Comparison of ENCODE assay signal across 8 cellular contexts in the genomic region with DNA sequence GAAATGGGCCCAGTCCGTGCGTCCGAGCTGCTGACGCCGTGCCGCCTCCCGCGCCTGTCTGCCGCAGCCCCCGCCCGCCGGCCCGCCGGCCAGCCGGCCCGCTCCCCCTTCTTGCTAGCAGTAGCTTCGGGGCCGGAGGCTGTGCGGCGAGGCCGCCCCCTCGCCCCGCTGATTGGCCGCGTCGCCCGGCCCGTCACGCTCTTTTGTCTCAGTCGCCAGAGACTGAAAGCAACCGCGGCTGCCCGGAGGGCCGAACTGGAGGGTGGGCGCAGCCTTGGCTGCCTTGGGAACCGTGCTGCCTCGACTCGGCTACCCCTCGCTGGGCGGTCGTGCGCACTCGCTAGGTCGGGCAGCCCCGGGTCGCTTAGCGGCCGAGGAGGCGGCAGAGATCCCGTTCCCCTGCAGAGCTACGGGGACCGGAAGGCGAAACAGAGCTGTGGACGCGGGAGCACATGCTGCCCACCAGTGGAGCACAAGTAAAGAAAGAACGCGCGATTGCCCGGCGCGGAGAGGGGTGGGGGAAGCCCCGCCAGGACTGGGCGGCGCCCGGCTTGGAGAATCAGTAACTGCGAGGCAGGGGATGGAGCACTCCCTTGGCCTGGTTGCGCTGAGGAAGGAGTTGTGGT. TPM values are rescaled to one million over a fixed set of nuclear protein-coding genes. Genes with fewer than 3 reads are reported as not detected.
DNase-seq lines count a peak whose midpoint lies in the region; ATAC-seq and TF ChIP-seq lines count a peak whose summit lies in the region.

A gene (plus strand): TSS at position 198 of the 626 bp plus-strand sequence. CDS start 1,589 bp downstream, outside the sequence.

- H3K27me3 ChIP-seq in SJCRH30 (no peaks in the 10 kb centered on the region), left ventricle myocardium inferior (ENCODE audit: low read depth) (no peaks in the 10 kb centered on the region)

- peaks cover 4% of the 10 kb centered on the region; the same call in 1 of the 2 replicates for H3K4me1 ChIP-seq in ES-I3 (ENCODE audit: insufficient read depth, low read length)
- H3K4me1 ChIP-seq in SJCRH30: no peaks in the 10 kb centered on the region
- peaks cover 7% of the 10 kb centered on the region for H3K4me1 ChIP-seq in left ventricle myocardium inferior

- DNase-seq in HuH-7.5 (ENCODE audit: low spot score) (peak; percentile 23), SJCRH30 (peak; percentile 42 to 51), amygdala (lab: John Stamatoyannopoulos, UW) (peak in 47 of 56 donors; percentile 2 to 69 (median 33)), left ventricle myocardium inferior (peak; percentile 38), posterior cingulate gyrus (peak; percentile 19 to 94 (median 55)), MV-4-11 (lab: John Stamatoyannopoulos, UW) (no peak)

- peak; percentile 56 for ATAC-seq in GM21576 (IDR thresholded peaks at IDR 0.05; ENCODE audit: unreplicated experiment)

- H3K36me3 ChIP-seq in ES-I3 (ENCODE audit: insufficient read depth, low read length) (no peaks in the 10 kb centered on the region), SJCRH30 (no peaks in the 10 kb centered on the region), left ventricle myocardium inferior (no peaks in the 10 kb centered on the region)

- H3K9me3 ChIP-seq in ES-I3 (ENCODE audit: control insufficient read depth, insufficient read depth, low read length) (no peaks in the 10 kb centered on the region), SJCRH30 (replicated peaks) (no peaks in the 10 kb centered on the region), left ventricle myocardium inferior (replicated peaks) (no peaks in the 10 kb centered on the region)

- TF ChIP-seq CTCF in left ventricle myocardium inferior (IDR thresholded peaks at IDR 0.05; ENCODE audit: borderline replicate concordance): no peak

- peak within 1 kb of the TSS; percentile 87 for H3K9ac ChIP-seq in ES-I3 (ENCODE audit: low read depth, low read length)

- intact Hi-C loops in left ventricle myocardium inferior (cut with micrococcal nuclease) (no loop called here), posterior cingulate gyrus (cut with DNase I) (no loop called here)

- H3K27ac ChIP-seq in SJCRH30 (peak within 1 kb of the TSS; percentile 64), left ventricle myocardium inferior (replicated peaks) (peak within 1 kb of the TSS; percentile 75)

- H3K4me3 ChIP-seq in SJCRH30 (peak within 1 kb of the TSS; percentile 57), left ventricle myocardium inferior (peak within 1 kb of the TSS; percentile 73)

RNA-seq across cellular contexts. Expression of the gene that starts here (rescaled TPM):
- total RNA-seq in SJCRH30 (2014; rRNA removed; shearing (Covaris generic)): 1.1 and 1.2 TPM in 2 replicates
- total RNA-seq in left ventricle myocardium inferior: 0.99 TPM

Comparison
In these comparisons a context has a peak if more than half of its experiments do, and no peak if none do; other contexts are left out.
1. Peak in DNase-seq, H3K4me3 ChIP-seq and H3K27ac ChIP-seq in left ventricle myocardium inferior; RNA of the gene not detected or under 1 TPM.